In the genomic region with DNA sequence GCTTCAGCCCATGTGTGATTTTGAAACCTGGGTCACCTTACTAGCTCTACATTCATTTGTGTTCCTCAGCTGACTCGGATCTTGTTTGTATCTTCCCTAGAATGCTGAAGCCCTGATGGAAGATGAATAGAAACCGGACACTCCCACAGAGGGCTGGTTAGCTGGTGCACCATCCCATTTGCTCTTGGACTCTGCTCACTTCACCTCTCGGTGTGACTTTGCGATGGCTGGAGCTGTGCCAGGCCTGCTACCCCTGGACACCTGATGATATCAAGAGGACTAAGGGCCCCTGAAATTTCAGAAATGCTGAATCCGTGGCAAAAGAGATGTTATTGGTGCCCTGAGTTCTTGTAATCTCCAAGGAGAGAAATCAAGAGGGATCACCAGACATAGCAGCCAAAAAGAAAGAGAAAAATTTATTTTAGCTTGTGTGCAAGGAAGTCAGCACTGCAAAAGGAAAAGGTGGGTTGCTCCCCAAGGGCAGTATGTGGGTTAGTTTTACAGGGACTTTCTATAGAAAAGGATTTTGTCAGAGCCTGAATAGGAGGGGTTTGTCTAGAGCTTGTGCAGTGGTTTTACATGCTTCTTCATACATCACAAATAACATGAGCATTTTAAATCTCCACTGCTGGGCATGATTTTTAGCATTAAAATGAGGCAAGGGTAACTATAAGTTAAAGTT, we compare ENCODE assay signal across 14 cellular contexts.
DNase-seq lines count a peak whose midpoint lies in the region; ATAC-seq and TF ChIP-seq lines count a peak whose summit lies in the region.
"Had no signal": no experiment of that assay in that cellular context is flagged by ENCODE, and none has a peak within 500 bp of the region (broad histone marks: within the 10 kb centered on the region; RNA-seq: fewer than 3 reads in every experiment).

No MANE protein-coding gene starts in this region.

- peaks cover 16% of the 10 kb centered on the region for H3K4me1 ChIP-seq in CD8-positive, alpha-beta T cell (ENCODE audit: insufficient read depth, low read length)
- peaks cover 0 to 17% of the 10 kb centered on the region in 2 donors for H3K4me1 ChIP-seq in gastrocnemius medialis

- CTCF ChIA-PET in CD8-positive, alpha-beta T cell (lab: Charles Lee): interaction anchor here (1.2 kb wide), 1 partner anchor 10 kb away, joined by 3 read pairs; no protein-coding TSS in a partner anchor
- CTCF ChIA-PET in activated B cell treated with CpG ODN at 0.5 μM for 24 hours (lab: Charles Lee): no interaction called here

- in situ Hi-C loops in gastrocnemius medialis (cut with MboI; ENCODE audit: low sequenced_read_pairs in 4 of 4): no loop called here

- H3K4me3 ChIP-seq in CD8-positive, alpha-beta T cell (ENCODE audit: low read depth, low read length): no peak overlapping the region
- no peak overlapping the region for H3K4me3 ChIP-seq in gastrocnemius medialis
- H3K4me3 ChIP-seq: spleen had no signal

- H3K36me3 Mint-ChIP-seq in CD8-positive, alpha-beta T cell: no peaks in the 10 kb centered on the region
- no peaks in the 10 kb centered on the region for H3K36me3 Mint-ChIP-seq in activated B cell treated with CpG ODN at 0.5 μM for 24 hours (ENCODE audit: low read depth)

- peaks cover 22% of the 10 kb centered on the region for H3K4me1 Mint-ChIP-seq in CD8-positive, alpha-beta T cell (ENCODE audit: low read depth)
- peaks cover 24% of the 10 kb centered on the region for H3K4me1 Mint-ChIP-seq in activated B cell treated with CpG ODN at 0.5 μM for 24 hours

- ATAC-seq in CD8-positive, alpha-beta T cell: no peak
- ATAC-seq in GM19372 (IDR thresholded peaks at IDR 0.05; ENCODE audit: low read depth, unreplicated experiment) (peak; percentile 39), HG02938 (IDR thresholded peaks at IDR 0.05; ENCODE audit: unreplicated experiment) (peak; percentile 42), activated B cell treated with CpG ODN at 0.5 μM for 24 hours (ENCODE audit: low read depth) (no peak), HG03439 (IDR thresholded peaks at IDR 0.05; ENCODE audit: unreplicated experiment) (no peak), gastrocnemius medialis (no peak)

- H3K9me3 Mint-ChIP-seq in CD8-positive, alpha-beta T cell: no peaks in the 10 kb centered on the region
- H3K9me3 Mint-ChIP-seq in activated B cell treated with CpG ODN at 0.5 μM for 24 hours: no peaks in the 10 kb centered on the region

- no peak for TF ChIP-seq CTCF in CD8-positive, alpha-beta T cell (IDR thresholded peaks at IDR 0.05)
- no peak for TF ChIP-seq CTCF in activated B cell treated with CpG ODN at 0.5 μM for 24 hours (IDR thresholded peaks at IDR 0.05)
- no peak for TF ChIP-seq CTCF in gastrocnemius medialis (IDR thresholded peaks at IDR 0.05 in 4 of 5, conservative IDR thresholded peaks at IDR 0.05 in 1 of 5)

- H3K27ac Mint-ChIP-seq in CD8-positive, alpha-beta T cell: peak overlapping the region; percentile 49
- peak overlapping the region; percentile 33 for H3K27ac Mint-ChIP-seq in activated B cell treated with CpG ODN at 0.5 μM for 24 hours

- no peaks in the 10 kb centered on the region for H3K36me3 ChIP-seq in CD8-positive, alpha-beta T cell (ENCODE audit: insufficient read depth, low read length)
- no peaks in the 10 kb centered on the region for H3K36me3 ChIP-seq in gastrocnemius medialis
- H3K36me3 ChIP-seq: spleen had no signal

- no peak for DNase-seq in CD8-positive, alpha-beta T cell
- DNase-seq in activated B cell treated with CpG ODN at 0.5 μM for 24 hours (no peak), AML-193 (lab: John Stamatoyannopoulos, UW) (no peak), gastrocnemius medialis (no peak)
- DNase-seq in stimulated activated naive CD4-positive, alpha-beta T cell treated with Interleukin-2 at 50 U/mL for 16 hours (lab: John Stamatoyannopoulos, UW): no peak
- DNase-seq: activated CD8-positive, alpha-beta memory T cell treated with anti-CD3 and anti-CD28 coated beads, Interleukin-2, amount 50 U/mL, for 4 hours; foreskin melanocyte; KBM-7; NCI-H446 treated with DMSO at 0.1 percent for 48 hours; spleen; SW 1271 had no signal

- H3K27me3 Mint-ChIP-seq in CD8-positive, alpha-beta T cell (ENCODE audit: low read depth): no peaks in the 10 kb centered on the region
- H3K27me3 Mint-ChIP-seq in activated B cell treated with CpG ODN at 0.5 μM for 24 hours: no peaks in the 10 kb centered on the region

- no peaks in the 10 kb centered on the region for H3K27me3 ChIP-seq in CD8-positive, alpha-beta T cell (ENCODE audit: insufficient read depth, low read length)
- H3K27me3 ChIP-seq in gastrocnemius medialis: no peaks in the 10 kb centered on the region
- H3K27me3 ChIP-seq: spleen had no signal

- no peak overlapping the region for H3K4me3 Mint-ChIP-seq in CD8-positive, alpha-beta T cell
- H3K4me3 Mint-ChIP-seq in activated B cell treated with CpG ODN at 0.5 μM for 24 hours: no peak overlapping the region

- H3K27ac ChIP-seq in CD8-positive, alpha-beta T cell (ENCODE audit: low read depth, low read length): no peak overlapping the region
- peak overlapping the region in 1 of 4 donors; percentile 6 for H3K27ac ChIP-seq in gastrocnemius medialis

- TF ChIP-seq POLR2A in gastrocnemius medialis (IDR thresholded peaks at IDR 0.05): no peak

- no peaks in the 10 kb centered on the region for H3K9me3 ChIP-seq in CD8-positive, alpha-beta T cell (ENCODE audit: low read length)
- no peaks in the 10 kb centered on the region for H3K9me3 ChIP-seq in gastrocnemius medialis
- H3K9me3 ChIP-seq: spleen had no signal

- intact Hi-C loops in CD8-positive, alpha-beta T cell (cut with DNase I, micrococcal nuclease): no loop called here
- intact Hi-C loops in activated B cell treated with CpG ODN at 0.5 μM for 24 hours (cut with micrococcal nuclease): no loop called here
- intact Hi-C loops in gastrocnemius medialis (cut with DNase I; ENCODE audit: low total_unique reads): no loop called here

- POLR2A ChIA-PET in CD8-positive, alpha-beta T cell (lab: Charles Lee): no interaction called here
- POLR2A ChIA-PET in activated B cell treated with CpG ODN at 0.5 μM for 24 hours (lab: Charles Lee): interaction anchor here (0.5 kb wide), 1 partner anchor 563 kb away, joined by 5 read pairs; no protein-coding TSS in a partner anchor

Comparison
In these comparisons a context has a peak if more than half of its experiments do, and no peak if none do; other contexts are left out.
1. ATAC-seq: peak in GM19372 (single experiment) and HG02938 (single experiment); none in CD8-positive, alpha-beta T cell (single experiment), activated B cell treated with CpG ODN at 0.5 μM for 24 hours (single experiment), HG03439 (single experiment) and gastrocnemius medialis (0 of 2).